Comparison of ENCODE assay signal across 22 cellular contexts in genomic region chr14:50425816-50426215, GRCh38. TPM values are rescaled to one million over a fixed set of nuclear protein-coding genes. Genes with fewer than 3 reads are reported as not detected.
DNase-seq lines count a peak whose midpoint lies in the region; ATAC-seq, FAIRE-seq and TF ChIP-seq lines count a peak whose summit lies in the region.
"Had no signal": no experiment of that assay in that cellular context is flagged by ENCODE, and none has a peak within 500 bp of the region (broad histone marks: within the 10 kb centered on the region; RNA-seq: fewer than 3 reads in every experiment).

No MANE protein-coding gene starts in this region.

- no peak for FAIRE-seq in HTR-8/SVneo (lab: Jason Lieb, UNC)
- FAIRE-seq: H1 had no signal

- no peak overlapping the region for H2BK5ac ChIP-seq in mesenchymal stem cell (ENCODE audit: low read depth, low read length, poor library complexity, severe bottlenecking)

- H3K4me1 ChIP-seq in mesenchymal stem cell (ENCODE audit: control insufficient read depth, insufficient read depth, low read depth, low read length), result peaks cover 3% of the 10 kb centered on the region
- H3K4me1 ChIP-seq: colonic mucosa had no signal

- H3K9ac ChIP-seq in mesenchymal stem cell (ENCODE audit: low read length), result no peak overlapping the region

- peak overlapping the region; percentile 32 for H3K27ac ChIP-seq in mesenchymal stem cell (ENCODE audit: low read length, poor library complexity, severe bottlenecking)
- H3K27ac ChIP-seq: colonic mucosa, thoracic aorta had no signal

- no peak for TF ChIP-seq CTCF in astrocyte of the spinal cord (IDR thresholded peaks at IDR 0.05; ENCODE audit: low read depth, low read length)

- no peak overlapping the region for H4K8ac ChIP-seq in mesenchymal stem cell (ENCODE audit: low read length)

- peaks cover 11 to 74% of the 10 kb centered on the region in 2 experiments for H3K36me3 ChIP-seq in mesenchymal stem cell (ENCODE audit: control insufficient read depth in 1 of 2, insufficient read depth in 2 of 2, low read depth in 1 of 2, low read length in 2 of 2)
- H3K36me3 ChIP-seq: colonic mucosa had no signal

- H2BK15ac ChIP-seq in mesenchymal stem cell (ENCODE audit: low read depth, poor library complexity, severe bottlenecking), result no peak overlapping the region

- no peaks in the 10 kb centered on the region for H3K27me3 ChIP-seq in mesenchymal stem cell (ENCODE audit: control insufficient read depth in 1 of 2, insufficient read depth in 1 of 2, low read length in 2 of 2)
- H3K27me3 ChIP-seq: colonic mucosa had no signal

- no peak overlapping the region for H3K4me3 ChIP-seq in astrocyte of the spinal cord (ENCODE audit: low read depth, low read length)
- H3K4me3 ChIP-seq in mesenchymal stem cell (ENCODE audit: insufficient read depth in 1 of 2, low read depth in 1 of 2, low read length in 2 of 2), result no peak overlapping the region
- H3K4me3 ChIP-seq: colonic mucosa, thoracic aorta had no signal

- H2AK5ac ChIP-seq in mesenchymal stem cell (ENCODE audit: low read length, severe bottlenecking), result no peak overlapping the region

- H3K14ac ChIP-seq in mesenchymal stem cell (ENCODE audit: low read length in 2 of 2), result no peak overlapping the region

- no peak overlapping the region for H3K4ac ChIP-seq in mesenchymal stem cell (ENCODE audit: low read depth in 1 of 2, low read length in 2 of 2)

- WGBS in mesenchymal stem cell, result no CpG with 5 or more reads among the region's 3 CpGs

- DNase-seq in AG08395 (ENCODE audit: low spot score), result peak; percentile 26
- DNase-seq in HTR-8/SVneo (ENCODE audit: insufficient read length, low spot score), result peak; percentile 23
- peak; percentile 72 for DNase-seq in astrocyte of the spinal cord (ENCODE audit: low read depth, low spot score)
- DNase-seq in mesenchymal stem cell, result peak; percentile 57
- DNase-seq in central memory CD4-positive, alpha-beta T cell, result no peak
- DNase-seq in stimulated activated CD8-positive, alpha-beta memory T cell treated with anti-CD3 and anti-CD28 coated beads, Interleukin-4, amount 100 ng/mL, for 48 hours, result no peak
- DNase-seq: activated CD4-positive, alpha-beta T cell treated with anti-CD3 and anti-CD28 coated beads, Interleukin-2, amount 10 ng/mL, durations not matched to agents 7 days and 5 days; activated naive CD8-positive, alpha-beta T cell treated with anti-CD3 and anti-CD28 coated beads, Interleukin-2, amount 10 ng/mL, durations not matched to agents 7 days and 5 days; activated T-cell treated with anti-CD3 and anti-CD28 coated beads, Interleukin-2, amount 50 U/mL, for 24 hours; colonic mucosa; hypothalamus; left ventricle myocardium superior; naive thymus-derived CD8-positive, alpha-beta T cell; NCI-H1092 treated with DMSO at 0.1 percent for 48 hours; NK-92 treated with Interleukin-12 subunit alpha and Interleukin-12 subunit beta, amount 100 ng/mL, for 24 hours; retina; SHP77 treated with DMSO at 0.1 percent for 48 hours; stimulated activated CD4-positive, alpha-beta T cell treated with anti-CD3 and anti-CD28 coated beads, Interleukin-2, amount 100 ng/mL, for 24 hours had no signal

- H3K23ac ChIP-seq in mesenchymal stem cell (ENCODE audit: low read length in 2 of 2), result no peak overlapping the region

- H2AFZ ChIP-seq in mesenchymal stem cell (ENCODE audit: low read depth, low read length), result no peak overlapping the region

- H3K4me2 ChIP-seq in mesenchymal stem cell (ENCODE audit: low read length, poor library complexity, severe bottlenecking), result no peak overlapping the region

- no peak overlapping the region for H3K18ac ChIP-seq in mesenchymal stem cell (ENCODE audit: low read depth in 1 of 2, low read length in 2 of 2)

- peaks cover 7% of the 10 kb centered on the region for H3K79me1 ChIP-seq in mesenchymal stem cell (replicated peaks; ENCODE audit: low read length, poor library complexity, severe bottlenecking)

- H2BK120ac ChIP-seq in mesenchymal stem cell (ENCODE audit: low read depth, low read length), result no peak overlapping the region

- ATAC-seq in HG02973 (IDR thresholded peaks at IDR 0.05; ENCODE audit: unreplicated experiment) (no peak), GM18868 (IDR thresholded peaks at IDR 0.05; ENCODE audit: unreplicated experiment) (no peak)
- ATAC-seq: left ventricle myocardium superior; naive thymus-derived CD8-positive, alpha-beta T cell had no signal

- in situ Hi-C loops in astrocyte of the spinal cord (cut with HindIII; ENCODE audit: low sequenced_read_pairs), result no loop called here

- no peak overlapping the region for H4K91ac ChIP-seq in mesenchymal stem cell (ENCODE audit: low read length)

- H3K9me3 ChIP-seq in mesenchymal stem cell (ENCODE audit: control insufficient read depth, low read length), result no peaks in the 10 kb centered on the region
- H3K9me3 ChIP-seq: colonic mucosa, thoracic aorta had no signal

- H2BK12ac ChIP-seq in mesenchymal stem cell (ENCODE audit: low read length in 2 of 2), result no peak overlapping the region

RNA-seq across cellular contexts. Expression of gene CDKL1, which starts 29.1 kb away (rescaled TPM):
- 6.5 TPM for polyA plus RNA-seq in mesenchymal stem cell (2013, experiment 1 of 2)
- polyA plus RNA-seq in mesenchymal stem cell (2013, experiment 2 of 2), result 4.4 TPM

Comparison
In these comparisons a context has a peak if more than half of its experiments do, and no peak if none do; other contexts are left out.
1. DNase-seq: peak in AG08395 (single experiment), HTR-8/SVneo (single experiment), astrocyte of the spinal cord (single experiment) and mesenchymal stem cell (single experiment); none in central memory CD4-positive, alpha-beta T cell (single experiment) and stimulated activated CD8-positive, alpha-beta memory T cell treated with anti-CD3 and anti-CD28 coated beads, Interleukin-4, amount 100 ng/mL, for 48 hours (single experiment).